ENCODE assay signal across 12 cellular contexts in genomic region chr4:74946196-74946595, GRCh38. TPM values are rescaled to one million over a fixed set of nuclear protein-coding genes. Genes with fewer than 3 reads are reported as not detected.
"Had no signal": no experiment of that assay in that cellular context is flagged by ENCODE, and none has a peak within 500 bp of the region (broad histone marks: within the 10 kb centered on the region; RNA-seq: fewer than 3 reads in every experiment).

No MANE protein-coding gene starts in this region.

- H3K27ac Mint-ChIP-seq: HFFc6, IgD-negative memory B cell had no signal

- H3K4me3 ChIP-seq: GM23248, HAP-1 had no signal

- H3K9me3 Mint-ChIP-seq: HFFc6, IgD-negative memory B cell had no signal

- H3K4me3 Mint-ChIP-seq: HFFc6, IgD-negative memory B cell had no signal

- H3K27ac ChIP-seq: GM23248, HL-60, KMS-11 had no signal

- ATAC-seq: HCT116, HepG2 had no signal

- H3K36me3 ChIP-seq: HAP-1 had no signal

- H3K9me3 ChIP-seq: HAP-1 had no signal

- H3K4me1 ChIP-seq: HAP-1 had no signal

- DNase-seq: GM23248, GOT3, H7, HFFc6, KBM-7 had no signal

- H3K27me3 Mint-ChIP-seq: IgD-negative memory B cell had no signal

- H2AFZ ChIP-seq: GM23248 had no signal

RNA-seq across cellular contexts. Expression of gene PARM1, which starts 13.3 kb away (rescaled TPM):
- total RNA-seq: GM23248, HepG2, HT1080 had no signal
- polyA plus RNA-seq: HepG2 had no signal
